In the genomic region with DNA sequence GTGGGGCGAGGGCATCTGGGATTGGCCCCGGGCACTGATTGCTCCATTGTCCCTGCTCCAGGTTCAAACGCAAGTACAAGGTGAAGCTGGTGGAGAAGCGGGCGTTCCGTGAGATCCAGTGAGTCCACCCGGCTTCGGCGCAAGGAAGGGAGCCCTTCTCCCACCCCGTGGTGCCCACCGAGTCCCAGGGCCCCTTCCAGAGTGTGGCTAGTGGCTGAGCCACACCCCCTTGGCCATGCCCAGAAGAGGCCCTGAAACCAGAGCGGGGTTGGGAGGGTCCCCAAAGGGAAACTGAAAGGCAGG, we compare ENCODE assay signal across 22 cellular contexts. TPM values are rescaled to one million over a fixed set of nuclear protein-coding genes. Genes with fewer than 3 reads are reported as not detected.
A peak's percentile ranks its signal among the peaks of the same experiment; 100 is the strongest.
DNase-seq lines count a peak whose midpoint lies in the region; ATAC-seq and TF ChIP-seq lines count a peak whose summit lies in the region.
"Had no signal": no experiment of that assay in that cellular context is flagged by ENCODE, and none has a peak within 500 bp of the region (broad histone marks: within the 10 kb centered on the region; RNA-seq: fewer than 3 reads in every experiment).

No MANE protein-coding gene starts in this region.

- peak overlapping the region in 1 of 2 donors; percentile 18 for H3K9ac ChIP-seq in mucosa of rectum (ENCODE audit: low read depth in 1 of 2, low read length in 2 of 2)
- H3K9ac ChIP-seq: SK-N-SH had no signal

- no peak overlapping the region for H3K27ac Mint-ChIP-seq in natural killer cell treated with Interleukin-12 subunit alpha and Interleukin-12 subunit beta and Interleukin-15 and Interleukin-18, amount 100 ng/mL, for 72 hours
- H3K27ac Mint-ChIP-seq in natural killer cell: peak overlapping the region in 1 of 2 donors; percentile 78
- peak overlapping the region; percentile 33 for H3K27ac Mint-ChIP-seq in central memory CD8-positive, alpha-beta T cell (ENCODE audit: low read depth)
- H3K27ac Mint-ChIP-seq: CD4-positive, CD25-positive, alpha-beta regulatory T cell had no signal

- H3K4me3 Mint-ChIP-seq in natural killer cell treated with Interleukin-12 subunit alpha and Interleukin-12 subunit beta and Interleukin-15 and Interleukin-18, amount 100 ng/mL, for 72 hours: no peak overlapping the region
- H3K4me3 Mint-ChIP-seq in natural killer cell: no peak overlapping the region
- H3K4me3 Mint-ChIP-seq in central memory CD8-positive, alpha-beta T cell: no peak overlapping the region
- H3K4me3 Mint-ChIP-seq: CD4-positive, CD25-positive, alpha-beta regulatory T cell; H9 had no signal

- peaks cover 0 to 3% of the 10 kb centered on the region in 2 donors for H3K4me1 Mint-ChIP-seq in natural killer cell treated with Interleukin-12 subunit alpha and Interleukin-12 subunit beta and Interleukin-15 and Interleukin-18, amount 100 ng/mL, for 72 hours (ENCODE audit: low read depth in 2 of 2)
- H3K4me1 Mint-ChIP-seq in natural killer cell: no peaks in the 10 kb centered on the region
- peaks cover 4% of the 10 kb centered on the region for H3K4me1 Mint-ChIP-seq in central memory CD8-positive, alpha-beta T cell
- H3K4me1 Mint-ChIP-seq: H9 had no signal

- H3K9me3 ChIP-seq in mucosa of rectum (ENCODE audit: control insufficient read depth in 2 of 2, low read length in 2 of 2): no peaks in the 10 kb centered on the region
- H3K9me3 ChIP-seq in uterus: no peaks in the 10 kb centered on the region
- H3K9me3 ChIP-seq: SK-N-SH had no signal

- no peaks in the 10 kb centered on the region for H3K27me3 Mint-ChIP-seq in natural killer cell treated with Interleukin-12 subunit alpha and Interleukin-12 subunit beta and Interleukin-15 and Interleukin-18, amount 100 ng/mL, for 72 hours
- H3K27me3 Mint-ChIP-seq in natural killer cell (ENCODE audit: low read depth in 2 of 2): no peaks in the 10 kb centered on the region
- no peaks in the 10 kb centered on the region for H3K27me3 Mint-ChIP-seq in central memory CD8-positive, alpha-beta T cell
- H3K27me3 Mint-ChIP-seq: CD4-positive, CD25-positive, alpha-beta regulatory T cell had no signal

- H3K27ac ChIP-seq in mucosa of rectum (ENCODE audit: low read depth in 2 of 2, low read length in 2 of 2) (peak overlapping the region; percentile 84 to 85), uterus (no peak overlapping the region)

- ATAC-seq in natural killer cell treated with Interleukin-12 subunit alpha and Interleukin-12 subunit beta and Interleukin-15 and Interleukin-18, amount 100 ng/mL, for 72 hours: peak in 1 of 2 donors; percentile 33
- ATAC-seq in natural killer cell: no peak
- no peak for ATAC-seq in central memory CD8-positive, alpha-beta T cell (replicated peaks; ENCODE audit: extremely low read depth, poor library complexity, severe bottlenecking)
- ATAC-seq: GM12878 had no signal

- no peaks in the 10 kb centered on the region for H3K9me3 Mint-ChIP-seq in natural killer cell treated with Interleukin-12 subunit alpha and Interleukin-12 subunit beta and Interleukin-15 and Interleukin-18, amount 100 ng/mL, for 72 hours
- H3K9me3 Mint-ChIP-seq in natural killer cell: peaks cover 2 to 3% of the 10 kb centered on the region in 2 donors
- no peaks in the 10 kb centered on the region for H3K9me3 Mint-ChIP-seq in central memory CD8-positive, alpha-beta T cell
- H3K9me3 Mint-ChIP-seq: CD4-positive, CD25-positive, alpha-beta regulatory T cell had no signal

- TF ChIP-seq POLR2A in uterus (IDR thresholded peaks at IDR 0.05): no peak

- H3K4me3 ChIP-seq in mucosa of rectum (ENCODE audit: low read length in 2 of 2) (no peak overlapping the region), uterus (no peak overlapping the region)
- H3K4me3 ChIP-seq: GM12878 had no signal

- peak; percentile 49 for DNase-seq in natural killer cell treated with Interleukin-12 subunit alpha and Interleukin-12 subunit beta and Interleukin-15 and Interleukin-18, amount 100 ng/mL, for 72 hours (ENCODE audit: low spot score)
- no peak for DNase-seq in natural killer cell
- DNase-seq in central memory CD8-positive, alpha-beta T cell (ENCODE audit: low spot score in 2 of 2): no peak
- DNase-seq in uterus: no peak
- DNase-seq in SHP77 treated with DMSO at 0.1 percent for 48 hours (lab: John Stamatoyannopoulos, UW): no peak
- DNase-seq in SW480 (ENCODE audit: low spot score): no peak
- no peak for DNase-seq in HCEC 1CT
- DNase-seq: CD4-positive, CD25-positive, alpha-beta regulatory T cell; DND-41; H9; NCI-H1105; NCI-H2081; NCI-H2171 treated with DMSO at 0.1 percent for 48 hours; NCI-H446; NCI-H526; OCI-M1; SIG-M5; SK-N-SH had no signal

- no peaks in the 10 kb centered on the region for H3K27me3 ChIP-seq in mucosa of rectum (ENCODE audit: control insufficient read depth in 2 of 2, insufficient read depth in 2 of 2, low read length in 2 of 2)
- H3K27me3 ChIP-seq in uterus: no peaks in the 10 kb centered on the region

- intact Hi-C loops in natural killer cell (cut with micrococcal nuclease): no loop called here
- intact Hi-C loops in uterus (cut with DNase I; ENCODE audit: low total_unique reads): no loop called here

- TF ChIP-seq CTCF in natural killer cell (IDR thresholded peaks at IDR 0.05) (no peak), uterus (IDR thresholded peaks at IDR 0.05) (no peak)

- H3K36me3 Mint-ChIP-seq in natural killer cell treated with Interleukin-12 subunit alpha and Interleukin-12 subunit beta and Interleukin-15 and Interleukin-18, amount 100 ng/mL, for 72 hours: peaks cover 14% of the 10 kb centered on the region
- peaks cover 11% of the 10 kb centered on the region for H3K36me3 Mint-ChIP-seq in natural killer cell
- H3K36me3 Mint-ChIP-seq in central memory CD8-positive, alpha-beta T cell (ENCODE audit: insufficient read depth): peaks cover 60% of the 10 kb centered on the region

- H3K4me1 ChIP-seq in mucosa of rectum (ENCODE audit: control insufficient read depth in 2 of 2, insufficient read depth in 2 of 2, low read length in 2 of 2) (peaks cover 21 to 27% of the 10 kb centered on the region in 2 donors), uterus (no peaks in the 10 kb centered on the region)

- H3K36me3 ChIP-seq in mucosa of rectum (ENCODE audit: control insufficient read depth in 2 of 2, insufficient read depth in 2 of 2, low read length in 2 of 2) (peaks cover 46 to 55% of the 10 kb centered on the region in 2 donors), uterus (no peaks in the 10 kb centered on the region)

RNA-seq across cellular contexts. Expression of a gene that starts 11.2 kb away (rescaled TPM):
- total RNA-seq in natural killer cell treated with Interleukin-12 subunit alpha and Interleukin-12 subunit beta and Interleukin-15 and Interleukin-18, amount 100 ng/mL, for 72 hours: 100 to 1,000 TPM; 180 to 213 TPM
- total RNA-seq in natural killer cell: 100 to 1,000 TPM; 416 to 445 (median 428) TPM
- total RNA-seq in uterus: 100 to 1,000 TPM; 116 to 555 (median 444) TPM

RNA-seq across cellular contexts. Expression of a gene that starts 21.9 kb away (rescaled TPM):
- 100 to 1,000 TPM in 1 of 2 donors, 10 to 100 TPM in 1; 68.9 to 118 TPM for total RNA-seq in natural killer cell treated with Interleukin-12 subunit alpha and Interleukin-12 subunit beta and Interleukin-15 and Interleukin-18, amount 100 ng/mL, for 72 hours
- total RNA-seq in natural killer cell (100 to 1,000 TPM in 1 of 3 donors, 10 to 100 TPM in 2; 90.5 to 104 (median 97.2) TPM), uterus (1,000 to 10,000 TPM in 1 of 4 donors, 100 to 1,000 TPM in 3; 173 to 1,323 (median 512) TPM)

RNA-seq across cellular contexts. Expression of a gene that starts 43.4 kb away (rescaled TPM):
- not detected for total RNA-seq in natural killer cell treated with Interleukin-12 subunit alpha and Interleukin-12 subunit beta and Interleukin-15 and Interleukin-18, amount 100 ng/mL, for 72 hours
- total RNA-seq in natural killer cell (under 1 TPM; 0.09 to 0.40 (median 0.12) TPM), uterus (100 to 1,000 TPM in 1 of 4 donors, 10 to 100 TPM in 3; 72.0 to 198 (median 82.9) TPM)

RNA-seq across cellular contexts. Expression of a gene that starts 47.8 kb away (rescaled TPM):
- not detected for total RNA-seq in natural killer cell treated with Interleukin-12 subunit alpha and Interleukin-12 subunit beta and Interleukin-15 and Interleukin-18, amount 100 ng/mL, for 72 hours
- total RNA-seq in natural killer cell (not detected), uterus (not detected)
- total RNA-seq: A673; CD4-positive, CD25-positive, alpha-beta regulatory T cell; GM12878; H9; HT1080 had no signal

Comparison
In these comparisons a context has a peak if more than half of its experiments do, and no peak if none do; other contexts are left out.
1. H3K27ac ChIP-seq: peak in mucosa of rectum (2 of 2); none in uterus (0 of 2).
2. RNA of a gene that starts 43.4 kb away (total RNA-seq): 72.0 to 198 TPM in uterus; 0.09 to 0.40 TPM in natural killer cell and not detected in natural killer cell treated with Interleukin-12 subunit alpha and Interleukin-12 subunit beta and Interleukin-15 and Interleukin-18, amount 100 ng/mL, for 72 hours; every median in the first group is over 10 times any median in the second.